8 cellular contexts compared by ENCODE assay signal in genomic region chr15:85800460-85801123, GRCh38. TPM values are rescaled to one million over a fixed set of nuclear protein-coding genes. Genes with fewer than 3 reads are reported as not detected.
DNase-seq lines count a peak whose midpoint lies in the region; ATAC-seq and TF ChIP-seq lines count a peak whose summit lies in the region.

No MANE protein-coding gene starts in this region.

- no peak overlapping the region for H3K27ac Mint-ChIP-seq in naive thymus-derived CD4-positive, alpha-beta T cell

- CTCF ChIA-PET in naive thymus-derived CD4-positive, alpha-beta T cell (lab: Charles Lee), result no interaction called here

- H3K4me3 Mint-ChIP-seq in naive thymus-derived CD4-positive, alpha-beta T cell, result no peak overlapping the region

- peaks cover 5 to 6% (median 6%) of the 10 kb centered on the region in 7 donors for H3K4me1 Mint-ChIP-seq in naive thymus-derived CD4-positive, alpha-beta T cell

- H3K4me1 ChIP-seq in breast epithelium, result no peaks in the 10 kb centered on the region
- H3K4me1 ChIP-seq in naive thymus-derived CD4-positive, alpha-beta T cell (ENCODE audit: control insufficient read depth in 2 of 2, insufficient read depth in 2 of 2, low read length in 2 of 2), result peaks cover 2% of the 10 kb centered on the region in 2 donors

- peak; percentile 74 for DNase-seq in ELR (ENCODE audit: low read depth)
- DNase-seq in NCI-H2196 (lab: John Stamatoyannopoulos, UW; ENCODE audit: unreplicated experiment), result peak; percentile 71
- DNase-seq in breast epithelium (ENCODE audit: low spot score in 2 of 2), result peak; percentile 86 to 90
- DNase-seq in mucosa of gallbladder (ENCODE audit: low spot score), result peak; percentile 85
- DNase-seq in stimulated activated CD4-positive, alpha-beta T cell treated with anti-CD3 and anti-CD28 coated beads, Interleukin-4, amount 100 ng/mL, for 1 hour, result no peak
- DNase-seq in dorsolateral prefrontal cortex, result no peak
- DNase-seq in naive thymus-derived CD4-positive, alpha-beta T cell, result no peak

- intact Hi-C loops in breast epithelium (cut with DNase I; ENCODE audit: low total_unique reads), result no loop called here
- intact Hi-C loops in dorsolateral prefrontal cortex (cut with DNase I), result no loop called here
- intact Hi-C loops in naive thymus-derived CD4-positive, alpha-beta T cell (cut with micrococcal nuclease), result no loop called here

- no peak overlapping the region for H3K4me3 ChIP-seq in breast epithelium
- no peak overlapping the region for H3K4me3 ChIP-seq in dorsolateral prefrontal cortex
- H3K4me3 ChIP-seq in naive thymus-derived CD4-positive, alpha-beta T cell (ENCODE audit: low read length), result no peak overlapping the region

- POLR2A ChIA-PET in naive thymus-derived CD4-positive, alpha-beta T cell (lab: Charles Lee), result no interaction called here

- peaks cover 0 to 2% (median 0%) of the 10 kb centered on the region in 11 donors for H3K9me3 Mint-ChIP-seq in naive thymus-derived CD4-positive, alpha-beta T cell

- H3K36me3 ChIP-seq in breast epithelium, result no peaks in the 10 kb centered on the region
- no peaks in the 10 kb centered on the region for H3K36me3 ChIP-seq in naive thymus-derived CD4-positive, alpha-beta T cell (ENCODE audit: control insufficient read depth in 2 of 3, insufficient read depth in 3 of 3, low read length in 3 of 3)

- peaks cover 0 to 5% (median 0%) of the 10 kb centered on the region in 5 donors for H3K27me3 Mint-ChIP-seq in naive thymus-derived CD4-positive, alpha-beta T cell

- TF ChIP-seq CTCF in breast epithelium (IDR thresholded peaks at IDR 0.05), result peak in 2 of 3 donors; percentile 22 to 40
- no peak for TF ChIP-seq CTCF in dorsolateral prefrontal cortex (IDR thresholded peaks at IDR 0.05 in 54 of 56, conservative IDR thresholded peaks at IDR 0.05 in 2 of 56; ENCODE audit: low read depth in 1 of 56, partially characterized antibody in 56 of 56)

- ATAC-seq in GM18505 (IDR thresholded peaks at IDR 0.05; ENCODE audit: unreplicated experiment), result no peak
- no peak for ATAC-seq in naive thymus-derived CD4-positive, alpha-beta T cell

- H3K9me3 ChIP-seq in breast epithelium, result no peaks in the 10 kb centered on the region
- no peaks in the 10 kb centered on the region for H3K9me3 ChIP-seq in naive thymus-derived CD4-positive, alpha-beta T cell (ENCODE audit: control insufficient read depth in 2 of 3, low read length in 3 of 3)

- H3K27ac ChIP-seq in breast epithelium (peak overlapping the region in 1 of 2 donors; percentile 25), dorsolateral prefrontal cortex (no peak overlapping the region)
- H3K27ac ChIP-seq in naive thymus-derived CD4-positive, alpha-beta T cell (ENCODE audit: low read depth, low read length), result no peak overlapping the region

- H3K27me3 ChIP-seq in breast epithelium (no peaks in the 10 kb centered on the region), dorsolateral prefrontal cortex (no peaks in the 10 kb centered on the region)
- no peaks in the 10 kb centered on the region for H3K27me3 ChIP-seq in naive thymus-derived CD4-positive, alpha-beta T cell (ENCODE audit: control insufficient read depth in 2 of 2, insufficient read depth in 2 of 2, low read length in 2 of 2)

- no peaks in the 10 kb centered on the region for H3K36me3 Mint-ChIP-seq in naive thymus-derived CD4-positive, alpha-beta T cell

- TF ChIP-seq POLR2A in breast epithelium (IDR thresholded peaks at IDR 0.05), result no peak
- no peak for TF ChIP-seq POLR2A in GM18505 (IDR thresholded peaks at IDR 0.05; ENCODE audit: borderline replicate concordance, extremely low read depth, insufficient read depth, insufficient read length)

RNA-seq across cellular contexts. Expression of gene KLHL25, which starts 5.9 kb away (rescaled TPM):
- total RNA-seq in breast epithelium (10 to 100 TPM; 10.9 to 21.0 (median 15.1) TPM), mucosa of gallbladder (12.5 TPM), dorsolateral prefrontal cortex (10 to 100 TPM in 75 of 120 experiments, 1 to 10 TPM in 45; 6.4 to 24.6 (median 10.7) TPM)
- total RNA-seq in naive thymus-derived CD4-positive, alpha-beta T cell, result 10 to 100 TPM in 3 of 5 experiments, 1 to 10 TPM in 2; 5.5 to 13.1 (median 10.6) TPM
- 1 to 10 TPM; 1.2 to 4.0 TPM for polyA plus RNA-seq in naive thymus-derived CD4-positive, alpha-beta T cell

Comparison
In these comparisons a context has a peak if more than half of its experiments do, and no peak if none do; other contexts are left out.
1. DNase-seq: peak in ELR (single experiment), NCI-H2196 (single experiment), breast epithelium (2 of 2) and mucosa of gallbladder (single experiment); none in stimulated activated CD4-positive, alpha-beta T cell treated with anti-CD3 and anti-CD28 coated beads, Interleukin-4, amount 100 ng/mL, for 1 hour (single experiment), dorsolateral prefrontal cortex (0 of 10) and naive thymus-derived CD4-positive, alpha-beta T cell (0 of 9).
2. CTCF ChIP-seq: peak in breast epithelium (2 of 3); none in dorsolateral prefrontal cortex (0 of 56).